36 cellular contexts compared by ENCODE assay signal in the genomic region with DNA sequence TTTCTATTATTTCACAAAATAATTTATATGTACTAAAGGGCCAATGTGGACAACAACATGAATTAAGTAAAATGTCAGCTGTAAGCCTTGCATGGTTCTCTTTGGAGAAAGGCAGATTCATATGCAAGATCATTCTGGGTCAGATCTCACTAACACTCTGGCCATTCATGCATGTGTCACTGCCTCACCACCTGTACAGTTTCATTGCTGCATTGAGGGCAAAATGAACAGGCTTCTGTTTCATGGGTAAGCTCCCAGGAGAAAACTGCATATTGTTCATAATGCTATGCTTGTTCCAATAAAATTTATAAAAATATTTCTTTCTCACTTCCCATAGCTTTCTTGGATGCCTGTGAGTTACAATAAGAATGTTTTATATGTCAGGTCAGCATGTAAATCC.
"Had no signal": no experiment of that assay in that cellular context is flagged by ENCODE, and none has a peak within 500 bp of the region (broad histone marks: within the 10 kb centered on the region; RNA-seq: fewer than 3 reads in every experiment).

No MANE protein-coding gene starts in this region.

- H3K9me3 Mint-ChIP-seq: central memory CD8-positive, alpha-beta T cell had no signal

- H3K9me3 ChIP-seq: ascending aorta had no signal

- H3K27ac Mint-ChIP-seq: activated CD4-positive, alpha-beta memory T cell treated with anti-CD3 and anti-CD28 coated beads, Interleukin-2, amount 10 ng/mL, durations not matched to agents 7 days and 5 days; activated CD4-positive, alpha-beta T cell treated with anti-CD3 and anti-CD28 coated beads for 36 hours; activated CD4-positive, alpha-beta T cell treated with anti-CD3 and anti-CD28 coated beads, Interleukin-2, amount 10 ng/mL, durations not matched to agents 7 days and 5 days; activated CD8-positive, alpha-beta memory T cell treated with anti-CD3 and anti-CD28 coated beads, Interleukin-2, amount 10 ng/mL, durations not matched to agents 7 days and 5 days; activated CD8-positive, alpha-beta T cell treated with anti-CD3 and anti-CD28 coated beads, Interleukin-2, amount 10 ng/mL, durations not matched to agents 7 days and 5 days; activated naive CD4-positive, alpha-beta T cell treated with anti-CD3 and anti-CD28 coated beads, Interleukin-2, amount 10 ng/mL, durations not matched to agents 7 days and 5 days; activated naive CD4-positive, alpha-beta T cell treated with anti-CD3 and anti-CD28 coated beads, Interleukin-2, amount 50 U/mL, for 24 hours; activated naive CD8-positive, alpha-beta T cell; activated naive CD8-positive, alpha-beta T cell treated with anti-CD3 and anti-CD28 coated beads, Interleukin-2, amount 10 ng/mL, durations not matched to agents 7 days and 5 days; activated naive CD8-positive, alpha-beta T cell treated with anti-CD3 and anti-CD28 coated beads, Interleukin-2, amount 50 U/mL, for 24 hours; activated T-cell treated with anti-CD3 and anti-CD28 coated beads, Interleukin-2, amount 50 U/mL, for 24 hours; activated T-helper 2 cell treated with anti-CD3 and anti-CD28 coated beads, Interferon-gamma antibody, Interleukin-2, Interleukin-4, amounts not matched to agents 10 μg/mL and 5 μg/mL and 100 μg/mL, durations not matched to agents 14 hours and 24 hours and 36 hours; brain; T-helper 1 cell treated with Interleukin-12 subunit alpha and Interleukin-12 subunit beta and Interleukin-4 antibody, amounts not matched to agents 30 μg/mL and 1 μg/mL, for 36 hours; T-helper 2 cell treated with Interferon-gamma antibody and Interleukin-4, amounts not matched to agents 5 μg/mL and 100 μg/mL, for 36 hours had no signal

- H3K27me3 Mint-ChIP-seq: activated CD4-positive, alpha-beta memory T cell treated with anti-CD3 and anti-CD28 coated beads, Interleukin-2, amount 10 ng/mL, durations not matched to agents 7 days and 5 days; activated CD4-positive, alpha-beta T cell treated with anti-CD3 and anti-CD28 coated beads for 36 hours; activated CD4-positive, alpha-beta T cell treated with anti-CD3 and anti-CD28 coated beads, Interleukin-2, amount 10 ng/mL, durations not matched to agents 7 days and 5 days; activated CD8-positive, alpha-beta memory T cell treated with anti-CD3 and anti-CD28 coated beads, Interleukin-2, amount 10 ng/mL, durations not matched to agents 7 days and 5 days; activated naive CD4-positive, alpha-beta T cell treated with anti-CD3 and anti-CD28 coated beads, Interleukin-2, amount 10 ng/mL, durations not matched to agents 7 days and 5 days; activated naive CD4-positive, alpha-beta T cell treated with anti-CD3 and anti-CD28 coated beads, Interleukin-2, amount 50 U/mL, for 24 hours; activated naive CD8-positive, alpha-beta T cell; activated naive CD8-positive, alpha-beta T cell treated with anti-CD3 and anti-CD28 coated beads, Interleukin-2, amount 10 ng/mL, durations not matched to agents 7 days and 5 days; activated naive CD8-positive, alpha-beta T cell treated with anti-CD3 and anti-CD28 coated beads, Interleukin-2, amount 50 U/mL, for 24 hours; activated T-cell treated with anti-CD3 and anti-CD28 coated beads, Interleukin-2, amount 50 U/mL, for 24 hours; central memory CD8-positive, alpha-beta T cell had no signal

- H3K4me3 ChIP-seq: ascending aorta, cardiac muscle cell had no signal

- H3K27me3 ChIP-seq: ascending aorta, cardiac muscle cell had no signal

- H3K4me1 Mint-ChIP-seq: activated CD4-positive, alpha-beta memory T cell treated with anti-CD3 and anti-CD28 coated beads, Interleukin-2, amount 10 ng/mL, durations not matched to agents 7 days and 5 days; activated CD4-positive, alpha-beta T cell treated with anti-CD3 and anti-CD28 coated beads for 36 hours; activated CD4-positive, alpha-beta T cell treated with anti-CD3 and anti-CD28 coated beads, Interleukin-2, amount 10 ng/mL, durations not matched to agents 7 days and 5 days; activated CD8-positive, alpha-beta memory T cell treated with anti-CD3 and anti-CD28 coated beads, Interleukin-2, amount 10 ng/mL, durations not matched to agents 7 days and 5 days; activated naive CD4-positive, alpha-beta T cell treated with anti-CD3 and anti-CD28 coated beads, Interleukin-2, amount 10 ng/mL, durations not matched to agents 7 days and 5 days; activated naive CD4-positive, alpha-beta T cell treated with anti-CD3 and anti-CD28 coated beads, Interleukin-2, amount 50 U/mL, for 24 hours; activated naive CD8-positive, alpha-beta T cell treated with anti-CD3 and anti-CD28 coated beads, Interleukin-2, amount 10 ng/mL, durations not matched to agents 7 days and 5 days; activated naive CD8-positive, alpha-beta T cell treated with anti-CD3 and anti-CD28 coated beads, Interleukin-2, amount 50 U/mL, for 24 hours; brain; central memory CD8-positive, alpha-beta T cell had no signal

- ATAC-seq: activated CD4-positive, alpha-beta T cell treated with anti-CD3 and anti-CD28 coated beads for 36 hours; activated CD4-positive, CD25-positive, alpha-beta regulatory T cell treated with anti-CD3 and anti-CD28 coated beads, Interleukin-2, amount 50 U/mL, for 24 hours; activated CD8-positive, alpha-beta memory T cell treated with anti-CD3 and anti-CD28 coated beads, Interleukin-2, amount 10 ng/mL, durations not matched to agents 7 days and 5 days; activated CD8-positive, alpha-beta T cell treated with anti-CD3 and anti-CD28 coated beads, Interleukin-2, amount 10 ng/mL, durations not matched to agents 7 days and 5 days; activated naive CD8-positive, alpha-beta T cell treated with anti-CD3 and anti-CD28 coated beads, Interleukin-2, amount 50 U/mL, for 24 hours had no signal

- H3K4me3 Mint-ChIP-seq: activated CD4-positive, alpha-beta memory T cell treated with anti-CD3 and anti-CD28 coated beads, Interleukin-2, amount 10 ng/mL, durations not matched to agents 7 days and 5 days; activated CD4-positive, alpha-beta T cell treated with anti-CD3 and anti-CD28 coated beads for 36 hours; activated CD4-positive, alpha-beta T cell treated with anti-CD3 and anti-CD28 coated beads, Interleukin-2, amount 10 ng/mL, durations not matched to agents 7 days and 5 days; activated CD8-positive, alpha-beta memory T cell treated with anti-CD3 and anti-CD28 coated beads, Interleukin-2, amount 10 ng/mL, durations not matched to agents 7 days and 5 days; activated CD8-positive, alpha-beta T cell treated with anti-CD3 and anti-CD28 coated beads, Interleukin-2, amount 10 ng/mL, durations not matched to agents 7 days and 5 days; activated naive CD4-positive, alpha-beta T cell treated with anti-CD3 and anti-CD28 coated beads, Interleukin-2, amount 10 ng/mL, durations not matched to agents 7 days and 5 days; activated naive CD4-positive, alpha-beta T cell treated with anti-CD3 and anti-CD28 coated beads, Interleukin-2, amount 50 U/mL, for 24 hours; activated naive CD8-positive, alpha-beta T cell; activated naive CD8-positive, alpha-beta T cell treated with anti-CD3 and anti-CD28 coated beads, Interleukin-2, amount 10 ng/mL, durations not matched to agents 7 days and 5 days; activated naive CD8-positive, alpha-beta T cell treated with anti-CD3 and anti-CD28 coated beads, Interleukin-2, amount 50 U/mL, for 24 hours; activated T-cell treated with anti-CD3 and anti-CD28 coated beads, Interleukin-2, amount 50 U/mL, for 24 hours; brain; central memory CD8-positive, alpha-beta T cell; T-helper 1 cell treated with Interleukin-12 subunit alpha and Interleukin-12 subunit beta and Interleukin-4 antibody, amounts not matched to agents 30 μg/mL and 1 μg/mL, for 36 hours; T-helper 2 cell treated with Interferon-gamma antibody and Interleukin-4, amounts not matched to agents 5 μg/mL and 100 μg/mL, for 36 hours had no signal

- DNase-seq: activated CD4-positive, alpha-beta memory T cell treated with anti-CD3 and anti-CD28 coated beads, Interleukin-2, amount 10 ng/mL, durations not matched to agents 7 days and 5 days; activated CD4-positive, alpha-beta T cell treated with anti-CD3 and anti-CD28 coated beads for 1 hour; activated CD4-positive, alpha-beta T cell treated with anti-CD3 and anti-CD28 coated beads for 36 hours; activated CD4-positive, alpha-beta T cell treated with anti-CD3 and anti-CD28 coated beads for 48 hours; activated CD4-positive, alpha-beta T cell treated with anti-CD3 and anti-CD28 coated beads, Interleukin-2, amount 10 ng/mL, durations not matched to agents 7 days and 5 days; activated CD4-positive, alpha-beta T cell treated with anti-CD3 and anti-CD28 coated beads, Interleukin-2, amount 50 U/mL, for 48 hours; activated CD4-positive, CD25-positive, alpha-beta regulatory T cell; activated CD8-positive, alpha-beta memory T cell treated with anti-CD3 and anti-CD28 coated beads for 24 hours; activated CD8-positive, alpha-beta memory T cell treated with anti-CD3 and anti-CD28 coated beads, Interleukin-2, amount 10 ng/mL, durations not matched to agents 7 days and 5 days; activated CD8-positive, alpha-beta memory T cell treated with anti-CD3 and anti-CD28 coated beads, Interleukin-2, amount 50 U/mL, for 48 hours; activated CD8-positive, alpha-beta T cell treated with anti-CD3 and anti-CD28 coated beads, Interleukin-2, amount 10 ng/mL, durations not matched to agents 7 days and 5 days; activated effector memory CD4-positive, alpha-beta T cell treated with Interleukin-2 at 50 U/mL for 16 hours; activated gamma-delta T cell; activated naive CD4-positive, alpha-beta T cell treated with anti-CD3 and anti-CD28 coated beads, Interleukin-2, amount 10 ng/mL, durations not matched to agents 7 days and 5 days; activated naive CD4-positive, alpha-beta T cell treated with Interleukin-2 at 50 U/mL for 16 hours; activated naive CD8-positive, alpha-beta T cell treated with anti-CD3 and anti-CD28 coated beads, Interleukin-2, amount 10 ng/mL, durations not matched to agents 7 days and 5 days; activated naive CD8-positive, alpha-beta T cell treated with anti-CD3 and anti-CD28 coated beads, Interleukin-2, amount 50 U/mL, for 24 hours; activated T-cell treated with anti-CD3 and anti-CD28 coated beads, Interleukin-2, amount 50 U/mL, for 24 hours; activated T-cell treated with anti-CD3 and anti-CD28 coated beads, Interleukin-2, amount 50 U/mL, for 48 hours; amygdala; anterior cingulate cortex; caudate nucleus; T-helper 1 cell; T-helper 2 cell; T-helper 9 cell had no signal

- H3K36me3 ChIP-seq: ascending aorta, cardiac muscle cell had no signal

- H3K36me3 Mint-ChIP-seq: activated CD8-positive, alpha-beta memory T cell treated with anti-CD3 and anti-CD28 coated beads, Interleukin-2, amount 10 ng/mL, durations not matched to agents 7 days and 5 days; activated naive CD4-positive, alpha-beta T cell treated with anti-CD3 and anti-CD28 coated beads, Interleukin-2, amount 10 ng/mL, durations not matched to agents 7 days and 5 days; activated naive CD8-positive, alpha-beta T cell; activated naive CD8-positive, alpha-beta T cell treated with anti-CD3 and anti-CD28 coated beads, Interleukin-2, amount 10 ng/mL, durations not matched to agents 7 days and 5 days; brain had no signal

- FAIRE-seq: bronchial epithelial cell had no signal
